Comparison of ENCODE assay signal across 8 cellular contexts in genomic region chr4:89307446-89308160, GRCh38. TPM values are rescaled to one million over a fixed set of nuclear protein-coding genes. Genes with fewer than 3 reads are reported as not detected.
DNase-seq lines count a peak whose midpoint lies in the region; ATAC-seq, FAIRE-seq and TF ChIP-seq lines count a peak whose summit lies in the region.

TSS of gene GPRIN3 (minus strand) at chr4:89307800. CDS start at chr4:89250110, 57,690 bp downstream.

- FAIRE-seq in bronchial epithelial cell (lab: Jason Lieb, UNC) (no peak), kidney (lab: Jason Lieb, UNC) (no peak)

- peak within 1 kb of the TSS; percentile 84 for H2AFZ ChIP-seq in KMS-11 (ENCODE audit: low read depth)

- peak within 1 kb of the TSS; percentile 71 for H3K9ac ChIP-seq in KMS-11
- peak within 1 kb of the TSS; percentile 77 to 86 for H3K9ac ChIP-seq in kidney (ENCODE audit: low read length in 2 of 2)

- peaks cover 55% of the 10 kb centered on the region for H3K79me2 ChIP-seq in KMS-11 (ENCODE audit: insufficient read depth, low read depth)

- H3K9me3 Mint-ChIP-seq in CD4-positive, CD25-positive, alpha-beta regulatory T cell: peaks cover 0 to 1% (median 0%) of the 10 kb centered on the region in 7 donors

- H3K27ac Mint-ChIP-seq in CD4-positive, CD25-positive, alpha-beta regulatory T cell: peak within 1 kb of the TSS; percentile 91 to 95 (median 93)

- no peaks in the 10 kb centered on the region for H3K9me3 ChIP-seq in CD4-positive, CD25-positive, alpha-beta regulatory T cell (ENCODE audit: control insufficient read depth in 2 of 2, low read length in 2 of 2)
- H3K9me3 ChIP-seq in kidney (ENCODE audit: control insufficient read depth in 1 of 2, low read length in 2 of 2): no peaks in the 10 kb centered on the region

- peak within 1 kb of the TSS; percentile 99 for H3K4me3 ChIP-seq in CD4-positive, CD25-positive, alpha-beta regulatory T cell (ENCODE audit: low read depth, low read length)
- H3K4me3 ChIP-seq in KMS-11 (IDR thresholded peaks at IDR 0.05; ENCODE audit: insufficient read depth, low read depth, low read length): peak within 1 kb of the TSS; percentile 92
- peak within 1 kb of the TSS; percentile 54 for H3K4me3 ChIP-seq in WI38 (ENCODE audit: low read depth, low read length)
- peak within 1 kb of the TSS; percentile 36 for H3K4me3 ChIP-seq in bronchial epithelial cell (ENCODE audit: low read depth, low read length)
- H3K4me3 ChIP-seq in kidney (ENCODE audit: low read length in 2 of 2): peak within 1 kb of the TSS; percentile 75 to 80

- H3K4me1 Mint-ChIP-seq in CD4-positive, CD25-positive, alpha-beta regulatory T cell: peaks cover 24 to 75% (median 58%) of the 10 kb centered on the region in 4 donors

- H3K27me3 ChIP-seq in CD4-positive, CD25-positive, alpha-beta regulatory T cell (ENCODE audit: control insufficient read depth, insufficient read depth, low read length): no peaks in the 10 kb centered on the region
- no peaks in the 10 kb centered on the region for H3K27me3 ChIP-seq in KMS-11 (ENCODE audit: insufficient read depth, low read depth)
- peaks cover 4% of the 10 kb centered on the region for H3K27me3 ChIP-seq in bronchial epithelial cell (ENCODE audit: control insufficient read depth, insufficient read depth, low read length)

- H4K20me1 ChIP-seq in KMS-11 (ENCODE audit: insufficient read depth): no peaks in the 10 kb centered on the region

- TF ChIP-seq CTCF in KMS-11 (conservative IDR thresholded peaks at IDR 0.05; ENCODE audit: low read depth, low read length): no peak
- no peak for TF ChIP-seq CTCF in WI38 (IDR thresholded peaks at IDR 0.05; ENCODE audit: low read depth, low read length)
- peak; percentile 34 for TF ChIP-seq CTCF in bronchial epithelial cell (IDR thresholded peaks at IDR 0.05; ENCODE audit: insufficient read depth, low read length, severe bottlenecking)
- TF ChIP-seq CTCF in kidney (IDR thresholded peaks at IDR 0.05; ENCODE audit: borderline replicate concordance, extremely low read depth, insufficient read depth): no peak

- H3K27ac ChIP-seq in CD4-positive, CD25-positive, alpha-beta regulatory T cell (ENCODE audit: insufficient read depth, low read length, poor library complexity, severe bottlenecking): peak within 1 kb of the TSS; percentile 94
- peak within 1 kb of the TSS; percentile 89 for H3K27ac ChIP-seq in KMS-11
- H3K27ac ChIP-seq in kidney (ENCODE audit: low read depth in 2 of 2, low read length in 2 of 2): peak within 1 kb of the TSS; percentile 73 to 77

- no peaks in the 10 kb centered on the region for H3K36me3 ChIP-seq in CD4-positive, CD25-positive, alpha-beta regulatory T cell (ENCODE audit: control insufficient read depth, insufficient read depth, low read length)
- no peaks in the 10 kb centered on the region for H3K36me3 ChIP-seq in KMS-11 (ENCODE audit: insufficient read depth)
- no peaks in the 10 kb centered on the region for H3K36me3 ChIP-seq in bronchial epithelial cell (ENCODE audit: control insufficient read depth, insufficient read depth, low read length)
- no peaks in the 10 kb centered on the region for H3K36me3 ChIP-seq in kidney (ENCODE audit: control insufficient read depth in 1 of 2, insufficient read depth in 2 of 2, low read length in 2 of 2)

- H3K4me1 ChIP-seq in CD4-positive, CD25-positive, alpha-beta regulatory T cell (ENCODE audit: control insufficient read depth, insufficient read depth, low read length, poor library complexity, severe bottlenecking): peaks cover 66% of the 10 kb centered on the region
- H3K4me1 ChIP-seq in KMS-11 (ENCODE audit: low read depth, poor library complexity, severe bottlenecking) (peaks cover 20% of the 10 kb centered on the region), kidney (ENCODE audit: control insufficient read depth in 1 of 2, insufficient read depth in 1 of 2, low read depth in 1 of 2, low read length in 2 of 2) (peaks cover 0 to 7% of the 10 kb centered on the region in 2 donors)

- no peaks in the 10 kb centered on the region for H3K27me3 Mint-ChIP-seq in CD4-positive, CD25-positive, alpha-beta regulatory T cell

- peak within 1 kb of the TSS; percentile 95 to 100 (median 97) for H3K4me3 Mint-ChIP-seq in CD4-positive, CD25-positive, alpha-beta regulatory T cell

- peak; percentile 41 to 57 for ATAC-seq in CD4-positive, CD25-positive, alpha-beta regulatory T cell (ENCODE audit: low read depth in 2 of 2)
- peak; percentile 73 for ATAC-seq in GM21423 (IDR thresholded peaks at IDR 0.05; ENCODE audit: unreplicated experiment)

- intact Hi-C loops in kidney (cut with DNase I): no loop called here

- peak within 1 kb of the TSS; percentile 98 for H3K4me2 ChIP-seq in KMS-11

- H3K36me3 Mint-ChIP-seq in CD4-positive, CD25-positive, alpha-beta regulatory T cell: peaks cover 3% of the 10 kb centered on the region

- peak; percentile 59 to 65 (median 60) for DNase-seq in CD4-positive, CD25-positive, alpha-beta regulatory T cell
- DNase-seq in bronchial epithelial cell (ENCODE audit: low read depth): no peak
- DNase-seq in kidney: peak; percentile 89
- peak in 2 of 3 donors; percentile 38 to 57 for DNase-seq in stimulated activated CD4-positive, alpha-beta T cell treated with anti-CD3 and anti-CD28 coated beads, Interleukin-12 subunit alpha, Interleukin-12 subunit beta, amount 100 ng/mL, for 48 hours (ENCODE audit: low read depth in 2 of 3, low spot score in 1 of 3)
- no peak for DNase-seq in HUDEP-2 (lab: John Stamatoyannopoulos, UW; ENCODE audit: unreplicated experiment in 76 of 76)

RNA-seq across cellular contexts. Expression of gene GPRIN3, which starts in this region (rescaled TPM):
- total RNA-seq in CD4-positive, CD25-positive, alpha-beta regulatory T cell: 78.9 TPM
- 10 to 100 TPM; 11.7 to 13.4 (median 12.6) TPM for polyA plus RNA-seq in CD4-positive, CD25-positive, alpha-beta regulatory T cell
- total RNA-seq in bronchial epithelial cell (not detected in 2 replicates), kidney (15.2 TPM)
- polyA plus RNA-seq in kidney (ENCODE audit: insufficient read depth, low read depth, low replicate concordance): 2.2 TPM

Comparison
In these comparisons a context has a peak if more than half of its experiments do, and no peak if none do; other contexts are left out.
1. RNA of gene GPRIN3 (total RNA-seq): 78.9 TPM in CD4-positive, CD25-positive, alpha-beta regulatory T cell (single experiment) and 15.2 TPM in kidney (single experiment); not detected in bronchial epithelial cell; every median in the first group is over 10 times any median in the second.
2. DNase-seq: peak in CD4-positive, CD25-positive, alpha-beta regulatory T cell (3 of 3), kidney (single experiment) and stimulated activated CD4-positive, alpha-beta T cell treated with anti-CD3 and anti-CD28 coated beads, Interleukin-12 subunit alpha, Interleukin-12 subunit beta, amount 100 ng/mL, for 48 hours (2 of 3); none in bronchial epithelial cell (single experiment) and HUDEP-2 (0 of 76).
3. H3K4me3 ChIP-seq: peak in every context shown above with its lines; median percentile 99 in CD4-positive, CD25-positive, alpha-beta regulatory T cell; 92 in KMS-11; 78 in kidney; 54 in WI38; 36 in bronchial epithelial cell.
4. Peak in every context shown above with its lines, with median percentiles within 50 percentile points of each other: H3K27ac ChIP-seq.